ENCODE assay signal across 8 cellular contexts in genomic region chr2:131802351-131802836, GRCh38.
DNase-seq lines count a peak whose midpoint lies in the region; ATAC-seq and TF ChIP-seq lines count a peak whose summit lies in the region.
"Not testable (repeated sequence)": the region's sequence is repeated elsewhere in the genome, so short reads cannot be mapped to it uniquely, and the experiment has no call there.

No MANE protein-coding gene starts in this region.

- H3K27me3 Mint-ChIP-seq in CD8-positive, alpha-beta memory T cell = peaks cover 2 to 18% of the 10 kb centered on the region in 2 donors
- not testable (repeated sequence) for H3K27me3 Mint-ChIP-seq in chondrocyte (ENCODE audit: low read depth)
- H3K27me3 Mint-ChIP-seq in osteocyte (ENCODE audit: unreplicated experiment) = peaks cover 16% of the 10 kb centered on the region
- peaks cover 21% of the 10 kb centered on the region for H3K27me3 Mint-ChIP-seq in stimulated activated memory B cell treated with anti-CD40 and anti-IgM and Interleukin-4, amounts not matched to agents 10 μg/mL and 1 μg/mL and 100 μg/mL, for 72 hours

- CTCF ChIA-PET in CD8-positive, alpha-beta memory T cell (lab: Charles Lee) = interaction anchor here (0.6 to 2.7 kb wide), 9 partner anchors 13 to 1076 kb away, joined by 3 to 19 read pairs (median 3); no protein-coding TSS in a partner anchor

- not testable (repeated sequence) for H3K9me3 ChIP-seq in CD8-positive, alpha-beta memory T cell (ENCODE audit: low read length); iPS DF 6.9 (ENCODE audit: control insufficient read depth, insufficient read depth, low read length)

- H3K9me3 Mint-ChIP-seq in CD8-positive, alpha-beta memory T cell; chondrocyte (ENCODE audit: low read depth); osteocyte (ENCODE audit: unreplicated experiment); stimulated activated memory B cell treated with anti-CD40 and anti-IgM and Interleukin-4, amounts not matched to agents 10 μg/mL and 1 μg/mL and 100 μg/mL, for 72 hours: not testable (repeated sequence)

- H3K4me1 Mint-ChIP-seq in CD8-positive, alpha-beta memory T cell = peaks cover 4 to 10% (median 8%) of the 10 kb centered on the region in 3 donors
- not testable (repeated sequence) for H3K4me1 Mint-ChIP-seq in chondrocyte (ENCODE audit: low read depth); osteocyte (ENCODE audit: unreplicated experiment); stimulated activated memory B cell treated with anti-CD40 and anti-IgM and Interleukin-4, amounts not matched to agents 10 μg/mL and 1 μg/mL and 100 μg/mL, for 72 hours

- peak overlapping the region in 1 of 8 donors; percentile 3 for H3K27ac Mint-ChIP-seq in CD8-positive, alpha-beta memory T cell
- not testable (repeated sequence) for H3K27ac Mint-ChIP-seq in chondrocyte (ENCODE audit: unreplicated experiment); osteocyte (ENCODE audit: unreplicated experiment); stimulated activated memory B cell treated with anti-CD40 and anti-IgM and Interleukin-4, amounts not matched to agents 10 μg/mL and 1 μg/mL and 100 μg/mL, for 72 hours

- no CpG with 5 or more reads among the region's 34 CpGs for WGBS in iPS DF 6.9 (ENCODE audit: insufficient coverage, insufficient read length)

- peak overlapping the region; percentile 8 to 85 (median 79) for H3K4me3 Mint-ChIP-seq in CD8-positive, alpha-beta memory T cell
- H3K4me3 Mint-ChIP-seq in chondrocyte (ENCODE audit: unreplicated experiment) (peak overlapping the region; percentile 76), osteocyte (ENCODE audit: unreplicated experiment) (peak overlapping the region; percentile 80)
- H3K4me3 Mint-ChIP-seq in stimulated activated memory B cell treated with anti-CD40 and anti-IgM and Interleukin-4, amounts not matched to agents 10 μg/mL and 1 μg/mL and 100 μg/mL, for 72 hours = peak overlapping the region; percentile 64

- peak overlapping the region; percentile 39 for H3K4me3 ChIP-seq in CD8-positive, alpha-beta memory T cell (ENCODE audit: low read length)
- H3K4me3 ChIP-seq in iPS DF 6.9 (ENCODE audit: low read length) = peak overlapping the region; percentile 4; the same call in 1 of the 2 replicates

- H3K36me3 ChIP-seq in CD8-positive, alpha-beta memory T cell (ENCODE audit: insufficient read depth, low read length); iPS DF 6.9 (ENCODE audit: control insufficient read depth, insufficient read depth, low read length): not testable (repeated sequence)

- peak; percentile 6 to 57 (median 37) for DNase-seq in CD8-positive, alpha-beta memory T cell
- DNase-seq in NCI-H526 treated with DMSO at 0.1 percent for 48 hours (lab: John Stamatoyannopoulos, UW) = peak; percentile 70
- peak; percentile 7 to 10 (median 10) for DNase-seq in activated CD8-positive, alpha-beta memory T cell treated with anti-CD3 and anti-CD28 coated beads for 48 hours (ENCODE audit: low read depth in 2 of 3, low spot score in 2 of 3)
- DNase-seq in chondrocyte (ENCODE audit: low spot score); iPS DF 6.9 (ENCODE audit: low read depth, low spot score); osteocyte (ENCODE audit: extremely low spot score, unreplicated experiment): not testable (repeated sequence)

- ATAC-seq in HG02852 (IDR thresholded peaks at IDR 0.05; ENCODE audit: unreplicated experiment) = peak; percentile 46
- ATAC-seq in stimulated activated memory B cell treated with anti-CD40 and anti-IgM and Interleukin-4, amounts not matched to agents 10 μg/mL and 1 μg/mL and 100 μg/mL, for 72 hours = not testable (repeated sequence)

- POLR2A ChIA-PET in CD8-positive, alpha-beta memory T cell (lab: Charles Lee) = not testable (repeated sequence)

- not testable (repeated sequence) for H3K36me3 Mint-ChIP-seq in CD8-positive, alpha-beta memory T cell; chondrocyte (ENCODE audit: low read depth); osteocyte (ENCODE audit: unreplicated experiment); stimulated activated memory B cell treated with anti-CD40 and anti-IgM and Interleukin-4, amounts not matched to agents 10 μg/mL and 1 μg/mL and 100 μg/mL, for 72 hours

- not testable (repeated sequence) for H3K4me1 ChIP-seq in CD8-positive, alpha-beta memory T cell (ENCODE audit: insufficient read depth, low read length); iPS DF 6.9 (ENCODE audit: control insufficient read depth, insufficient read depth, low read length)

- TF ChIP-seq CTCF in chondrocyte (IDR thresholded peaks at IDR 0.05); osteocyte (IDR thresholded peaks at IDR 0.05): not testable (repeated sequence)

- not testable (repeated sequence) for H3K27ac ChIP-seq in CD8-positive, alpha-beta memory T cell (ENCODE audit: low read depth, low read length); iPS DF 6.9 (ENCODE audit: low read length)

- H3K27me3 ChIP-seq in CD8-positive, alpha-beta memory T cell (ENCODE audit: insufficient read depth, low read length, poor library complexity, severe bottlenecking); iPS DF 6.9 (ENCODE audit: control insufficient read depth, insufficient read depth, low read length): not testable (repeated sequence)
